ENCODE assay signal across 10 cellular contexts in genomic region chr5:17276445-17276844, GRCh38.
DNase-seq lines count a peak whose midpoint lies in the region; ATAC-seq lines count a peak whose summit lies in the region.
"Had no signal": no experiment of that assay in that cellular context is flagged by ENCODE, and none has a peak within 500 bp of the region (broad histone marks: within the 10 kb centered on the region; RNA-seq: fewer than 3 reads in every experiment).

No MANE protein-coding gene starts in this region.

- peaks cover 4 to 6% of the 10 kb centered on the region in 2 donors for H3K9me3 Mint-ChIP-seq in stimulated activated naive B cell treated with anti-CD40 and anti-IgM and Interleukin-4, amounts not matched to agents 10 μg/mL and 1 μg/mL and 100 μg/mL, for 72 hours

- H3K4me1 Mint-ChIP-seq in stimulated activated naive B cell treated with anti-CD40 and anti-IgM and Interleukin-4, amounts not matched to agents 10 μg/mL and 1 μg/mL and 100 μg/mL, for 72 hours, result peaks cover 36 to 77% of the 10 kb centered on the region in 2 donors

- no peaks in the 10 kb centered on the region for H3K27me3 Mint-ChIP-seq in stimulated activated naive B cell treated with anti-CD40 and anti-IgM and Interleukin-4, amounts not matched to agents 10 μg/mL and 1 μg/mL and 100 μg/mL, for 72 hours

- DNase-seq in stimulated activated naive B cell treated with anti-CD40 and anti-IgM and Interleukin-4, amounts not matched to agents 10 μg/mL and 1 μg/mL and 100 μg/mL, for 72 hours, result no peak
- DNase-seq in T-helper 2 cell (no peak), NCI-H510A treated with DMSO at 0.1 percent for 48 hours (lab: John Stamatoyannopoulos, UW) (no peak)
- DNase-seq in stimulated activated CD4-positive, alpha-beta T cell treated with anti-CD3 and anti-CD28 coated beads, Interleukin-2, amount 100 ng/mL, for 24 hours, result no peak
- DNase-seq: COR-L47, mesenchymal stem cell, transverse colon had no signal

- peak overlapping the region; percentile 91 for H3K27ac Mint-ChIP-seq in stimulated activated naive B cell treated with anti-CD40 and anti-IgM and Interleukin-4, amounts not matched to agents 10 μg/mL and 1 μg/mL and 100 μg/mL, for 72 hours

- H3K4me3 Mint-ChIP-seq in stimulated activated naive B cell treated with anti-CD40 and anti-IgM and Interleukin-4, amounts not matched to agents 10 μg/mL and 1 μg/mL and 100 μg/mL, for 72 hours, result peak overlapping the region; percentile 38 to 64

- peaks cover 32 to 54% of the 10 kb centered on the region in 2 donors for H3K36me3 Mint-ChIP-seq in stimulated activated naive B cell treated with anti-CD40 and anti-IgM and Interleukin-4, amounts not matched to agents 10 μg/mL and 1 μg/mL and 100 μg/mL, for 72 hours

- ATAC-seq in GM19035 (IDR thresholded peaks at IDR 0.05; ENCODE audit: unreplicated experiment), result peak; percentile 62
- peak; percentile 32 for ATAC-seq in GM21825 (IDR thresholded peaks at IDR 0.05; ENCODE audit: unreplicated experiment)
- ATAC-seq in HG03280 (IDR thresholded peaks at IDR 0.05; ENCODE audit: unreplicated experiment), result peak; percentile 62
- peak; percentile 61 to 69 for ATAC-seq in stimulated activated naive B cell treated with anti-CD40 and anti-IgM and Interleukin-4, amounts not matched to agents 10 μg/mL and 1 μg/mL and 100 μg/mL, for 72 hours (replicated peaks)
